In the genomic region with DNA sequence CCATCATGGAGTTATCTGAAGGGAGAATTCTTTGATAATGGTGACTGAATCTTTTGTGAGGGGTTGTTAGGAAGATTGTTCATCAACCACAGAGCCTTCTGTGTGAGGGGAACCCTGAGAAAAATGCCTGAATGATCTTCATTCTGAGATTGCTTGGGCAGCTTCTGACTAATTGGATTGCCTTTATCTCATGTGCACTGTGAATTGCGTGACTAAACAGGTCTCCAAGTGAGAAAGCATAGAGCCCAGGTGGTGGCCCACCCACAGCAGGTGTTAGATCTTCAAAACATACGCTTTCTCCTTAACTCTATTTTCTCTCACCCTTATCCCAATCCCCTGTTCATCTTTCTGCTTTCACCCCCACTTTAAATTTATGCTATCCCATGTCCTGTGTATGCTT, we compare ENCODE assay signal across 23 cellular contexts. TPM values are rescaled to one million over a fixed set of nuclear protein-coding genes. Genes with fewer than 3 reads are reported as not detected.
DNase-seq lines count a peak whose midpoint lies in the region; ATAC-seq and TF ChIP-seq lines count a peak whose summit lies in the region.
"Had no signal": no experiment of that assay in that cellular context is flagged by ENCODE, and none has a peak within 500 bp of the region (broad histone marks: within the 10 kb centered on the region; RNA-seq: fewer than 3 reads in every experiment).

No MANE protein-coding gene starts in this region.

- peaks cover 2% of the 10 kb centered on the region for H3K9me3 Mint-ChIP-seq in activated CD4-positive, alpha-beta memory T cell treated with anti-CD3 and anti-CD28 coated beads, Interleukin-2, amount 10 ng/mL, durations not matched to agents 7 days and 5 days
- no peaks in the 10 kb centered on the region for H3K9me3 Mint-ChIP-seq in stimulated activated effector memory CD8-positive, alpha-beta T cell treated with anti-CD3 and anti-CD28 coated beads, Interleukin-12 subunit alpha, Interleukin-12 subunit beta, amount 100 ng/mL, for 72 hours
- H3K9me3 Mint-ChIP-seq: activated B cell treated with CpG ODN at 0.5 μM for 24 hours; activated T-helper 1 cell treated with anti-CD3 and anti-CD28 coated beads, Interleukin-12 subunit alpha, Interleukin-12 subunit beta, Interleukin-2, Interleukin-4 antibody, amounts not matched to agents 30 ng/mL and 10 ng/mL and 1 ng/mL, durations not matched to agents 14 hours and 24 hours and 36 hours; dendritic cell treated with granulocyte-macrophage colony-stimulating factor and Interleukin-4, amounts not matched to agents 40 ng/mL and 50 ng/mL, for 4 days had no signal

- CTCF ChIA-PET in activated CD4-positive, alpha-beta memory T cell treated with anti-CD3 and anti-CD28 coated beads, Interleukin-2, amount 10 ng/mL, durations not matched to agents 7 days and 5 days (lab: Charles Lee), result interaction anchor here (1.2 kb wide), 1 partner anchor 43 kb away, joined by 3 read pairs; no protein-coding TSS in a partner anchor

- TF ChIP-seq POLR2A in testis (IDR thresholded peaks at IDR 0.05), result no peak

- peak overlapping the region; percentile 70 for H3K27ac Mint-ChIP-seq in activated CD4-positive, alpha-beta memory T cell treated with anti-CD3 and anti-CD28 coated beads, Interleukin-2, amount 10 ng/mL, durations not matched to agents 7 days and 5 days
- H3K27ac Mint-ChIP-seq in stimulated activated effector memory CD8-positive, alpha-beta T cell treated with anti-CD3 and anti-CD28 coated beads, Interleukin-12 subunit alpha, Interleukin-12 subunit beta, amount 100 ng/mL, for 72 hours, result no peak overlapping the region
- H3K27ac Mint-ChIP-seq: activated B cell treated with CpG ODN at 0.5 μM for 24 hours; dendritic cell treated with granulocyte-macrophage colony-stimulating factor and Interleukin-4, amounts not matched to agents 40 ng/mL and 50 ng/mL, for 4 days had no signal

- 91 to 97% methylated on average over 2 of the region's 2 CpGs for WGBS in testis, 2 donors

- H3K4me3 Mint-ChIP-seq in activated CD4-positive, alpha-beta memory T cell treated with anti-CD3 and anti-CD28 coated beads, Interleukin-2, amount 10 ng/mL, durations not matched to agents 7 days and 5 days, result no peak overlapping the region
- no peak overlapping the region for H3K4me3 Mint-ChIP-seq in stimulated activated effector memory CD8-positive, alpha-beta T cell treated with anti-CD3 and anti-CD28 coated beads, Interleukin-12 subunit alpha, Interleukin-12 subunit beta, amount 100 ng/mL, for 72 hours
- H3K4me3 Mint-ChIP-seq: activated B cell treated with CpG ODN at 0.5 μM for 24 hours; activated T-helper 1 cell treated with anti-CD3 and anti-CD28 coated beads, Interleukin-12 subunit alpha, Interleukin-12 subunit beta, Interleukin-2, Interleukin-4 antibody, amounts not matched to agents 30 ng/mL and 10 ng/mL and 1 ng/mL, durations not matched to agents 14 hours and 24 hours and 36 hours; dendritic cell treated with granulocyte-macrophage colony-stimulating factor and Interleukin-4, amounts not matched to agents 40 ng/mL and 50 ng/mL, for 4 days had no signal

- DNase-seq in activated naive CD4-positive, alpha-beta T cell treated with Interleukin-2 at 50 U/mL for 16 hours, result peak; percentile 20
- DNase-seq in activated naive CD4-positive, alpha-beta T cell (lab: John Stamatoyannopoulos, UW), result no peak
- DNase-seq in activated CD4-positive, alpha-beta memory T cell treated with anti-CD3 and anti-CD28 coated beads, Interleukin-2, amount 10 ng/mL, durations not matched to agents 7 days and 5 days, result no peak
- DNase-seq in caudate nucleus (lab: John Stamatoyannopoulos, UW) (no peak), testis (no peak), NAMALWA (ENCODE audit: low spot score) (no peak)
- DNase-seq in stimulated activated effector memory CD8-positive, alpha-beta T cell treated with anti-CD3 and anti-CD28 coated beads, Interleukin-12 subunit alpha, Interleukin-12 subunit beta, amount 100 ng/mL, for 72 hours (ENCODE audit: low spot score in 2 of 2), result no peak
- DNase-seq: activated B cell treated with CpG ODN at 0.5 μM for 24 hours; Caco-2; glutamatergic neuron; H7; KG1; naive thymus-derived CD8-positive, alpha-beta T cell; NCI-H1048; NCI-H774; psoas muscle; spleen had no signal

- peaks cover 7% of the 10 kb centered on the region for H3K4me1 ChIP-seq in testis

- POLR2A ChIA-PET in activated CD4-positive, alpha-beta memory T cell treated with anti-CD3 and anti-CD28 coated beads, Interleukin-2, amount 10 ng/mL, durations not matched to agents 7 days and 5 days (lab: Charles Lee), result no interaction called here

- peaks cover 75% of the 10 kb centered on the region for H3K36me3 Mint-ChIP-seq in activated CD4-positive, alpha-beta memory T cell treated with anti-CD3 and anti-CD28 coated beads, Interleukin-2, amount 10 ng/mL, durations not matched to agents 7 days and 5 days (ENCODE audit: low read depth)
- peaks cover 14% of the 10 kb centered on the region for H3K36me3 Mint-ChIP-seq in stimulated activated effector memory CD8-positive, alpha-beta T cell treated with anti-CD3 and anti-CD28 coated beads, Interleukin-12 subunit alpha, Interleukin-12 subunit beta, amount 100 ng/mL, for 72 hours

- H3K27me3 Mint-ChIP-seq in activated CD4-positive, alpha-beta memory T cell treated with anti-CD3 and anti-CD28 coated beads, Interleukin-2, amount 10 ng/mL, durations not matched to agents 7 days and 5 days, result no peaks in the 10 kb centered on the region
- H3K27me3 Mint-ChIP-seq: activated B cell treated with CpG ODN at 0.5 μM for 24 hours; naive thymus-derived CD8-positive, alpha-beta T cell had no signal

- no peaks in the 10 kb centered on the region for H3K9me3 ChIP-seq in testis
- H3K9me3 ChIP-seq: Caco-2, psoas muscle, spleen, thoracic aorta had no signal

- peaks cover 33% of the 10 kb centered on the region for H3K4me1 Mint-ChIP-seq in activated CD4-positive, alpha-beta memory T cell treated with anti-CD3 and anti-CD28 coated beads, Interleukin-2, amount 10 ng/mL, durations not matched to agents 7 days and 5 days
- peaks cover 18% of the 10 kb centered on the region for H3K4me1 Mint-ChIP-seq in stimulated activated effector memory CD8-positive, alpha-beta T cell treated with anti-CD3 and anti-CD28 coated beads, Interleukin-12 subunit alpha, Interleukin-12 subunit beta, amount 100 ng/mL, for 72 hours

- H3K36me3 ChIP-seq in testis (ENCODE audit: low read depth, missing control alignments), result no peaks in the 10 kb centered on the region

- TF ChIP-seq CTCF in testis (IDR thresholded peaks at IDR 0.05), result no peak

- ATAC-seq in stimulated activated effector memory CD8-positive, alpha-beta T cell treated with anti-CD3 and anti-CD28 coated beads, Interleukin-12 subunit alpha, Interleukin-12 subunit beta, amount 100 ng/mL, for 72 hours, result peak; percentile 87
- no peak for ATAC-seq in HG03175 (IDR thresholded peaks at IDR 0.05; ENCODE audit: unreplicated experiment)
- ATAC-seq: esophagus mucosa had no signal

- H3K27ac ChIP-seq in caudate nucleus (ENCODE audit: low read depth, low read length) (peak overlapping the region; percentile 11), testis (no peak overlapping the region)
- H3K27ac ChIP-seq: psoas muscle, thoracic aorta had no signal

- no peaks in the 10 kb centered on the region for H3K27me3 ChIP-seq in testis
- H3K27me3 ChIP-seq: spleen had no signal

- H3K4me3 ChIP-seq in testis, result no peak overlapping the region
- H3K4me3 ChIP-seq: lung, psoas muscle, spleen, thoracic aorta had no signal

- intact Hi-C loops in testis (cut with DNase I; ENCODE audit: low total_unique reads), result no loop called here

RNA-seq across cellular contexts. Expression of a gene that starts 58.3 kb away (rescaled TPM):
- total RNA-seq in activated CD4-positive, alpha-beta memory T cell treated with anti-CD3 and anti-CD28 coated beads, Interleukin-2, amount 10 ng/mL, durations not matched to agents 7 days and 5 days, result 10 to 100 TPM; 86.0 to 87.7 TPM
- total RNA-seq in testis, result 10 to 100 TPM; 63.4 to 74.9 TPM
- 48.0 TPM for polyA plus RNA-seq in testis (ENCODE audit: insufficient read depth, low read depth, low replicate concordance)
